In the genomic region with DNA sequence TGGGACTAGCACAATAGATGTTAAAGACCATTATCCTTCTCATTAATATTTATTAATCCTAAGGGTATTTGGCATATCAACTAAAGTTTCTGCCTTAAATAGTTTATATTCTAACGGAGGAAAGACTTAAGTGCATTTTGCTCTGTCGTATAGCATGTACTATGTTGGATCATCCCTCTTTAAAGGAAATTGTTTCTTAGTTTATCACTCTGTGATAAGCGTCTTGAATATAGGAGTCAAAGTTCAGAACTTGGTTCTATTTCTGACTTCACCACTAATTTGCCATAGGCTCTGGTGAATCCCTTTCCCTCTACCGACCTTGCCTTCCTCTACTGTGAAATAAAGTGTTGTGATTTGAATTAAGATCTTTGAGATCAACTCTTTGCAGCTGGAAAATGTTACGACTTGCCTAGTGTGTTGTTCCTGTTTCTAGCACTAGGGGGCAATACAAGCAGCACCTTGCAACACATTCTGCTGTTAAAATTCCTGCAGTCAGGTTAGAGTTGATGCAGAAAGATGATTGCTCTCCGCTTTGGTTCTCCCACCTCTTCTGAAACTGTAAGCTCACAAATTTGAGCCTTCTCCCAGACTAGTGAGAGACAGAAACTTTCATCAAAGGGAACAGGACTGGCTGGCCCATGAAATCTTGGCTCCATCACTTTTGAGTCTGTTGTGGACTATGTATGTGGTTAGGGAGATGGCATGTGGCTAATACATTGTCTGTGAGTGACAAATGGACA, we compare ENCODE assay signal across 9 cellular contexts. TPM values are rescaled to one million over a fixed set of nuclear protein-coding genes. Genes with fewer than 3 reads are reported as not detected.
A peak's percentile ranks its signal among the peaks of the same experiment; 100 is the strongest.
DNase-seq lines count a peak whose midpoint lies in the region; ATAC-seq and TF ChIP-seq lines count a peak whose summit lies in the region.
"Had no signal": no experiment of that assay in that cellular context is flagged by ENCODE, and none has a peak within 500 bp of the region (broad histone marks: within the 10 kb centered on the region; RNA-seq: fewer than 3 reads in every experiment).

No MANE protein-coding gene starts in this region.

- H3K9ac ChIP-seq in H9 (ENCODE audit: extremely low read depth, insufficient read length, low read length), result no peak overlapping the region

- H2BK5ac ChIP-seq in H9 (ENCODE audit: insufficient read length, low read length), result no peak overlapping the region

- peak; percentile 4 to 65 (median 29) for DNase-seq in CD8-positive, alpha-beta T cell
- DNase-seq in H9, result peak; percentile 63
- peak; percentile 39 for DNase-seq in NCI-H82 treated with DMSO at 0.1 percent for 48 hours (lab: John Stamatoyannopoulos, UW; ENCODE audit: unreplicated experiment)
- DNase-seq in activated T-helper 1 cell treated with anti-CD3 and anti-CD28 coated beads, Interleukin-12 subunit alpha, Interleukin-12 subunit beta, Interleukin-2, Interleukin-4 antibody, amounts not matched to agents 30 ng/mL and 10 ng/mL and 1 ng/mL, durations not matched to agents 14 hours and 24 hours and 36 hours (ENCODE audit: low spot score), result peak; percentile 11
- peak; percentile 7 to 50 for DNase-seq in foreskin keratinocyte
- DNase-seq in nucleus accumbens (lab: John Stamatoyannopoulos, UW), result peak in 37 of 56 donors; percentile 1 to 69 (median 15)

- no peak overlapping the region for H4K5ac ChIP-seq in H9 (ENCODE audit: insufficient read length, low read depth, low read length)

- H2AK5ac ChIP-seq in H9 (ENCODE audit: insufficient read length, low read length), result no peak overlapping the region

- H3T11ph ChIP-seq in H9 (ENCODE audit: low read length), result no peak overlapping the region

- H3K18ac ChIP-seq in H9 (ENCODE audit: insufficient read length, low read depth, low read length), result no peak overlapping the region

- H3K9me3 ChIP-seq in CD8-positive, alpha-beta T cell (ENCODE audit: low read length), result no peaks in the 10 kb centered on the region
- no peaks in the 10 kb centered on the region for H3K9me3 ChIP-seq in H9 (ENCODE audit: control insufficient read depth, low read depth, low read length)

- H3K23me2 ChIP-seq in H9 (ENCODE audit: insufficient read length, low read depth, low read length, poor library complexity, severe bottlenecking), result no peaks in the 10 kb centered on the region

- ATAC-seq in CD8-positive, alpha-beta T cell, result peak; percentile 59
- no peak for ATAC-seq in foreskin keratinocyte
- no peak for ATAC-seq in GM21423 (IDR thresholded peaks at IDR 0.05; ENCODE audit: unreplicated experiment)
- no peak for ATAC-seq in HG02938 (IDR thresholded peaks at IDR 0.05; ENCODE audit: unreplicated experiment)

- no peak overlapping the region for H2BK20ac ChIP-seq in H9 (ENCODE audit: low read depth, low read length, poor library complexity, severe bottlenecking)

- no peak overlapping the region for H2BK15ac ChIP-seq in H9 (ENCODE audit: low read depth, low read length)

- no peak overlapping the region for H3K27ac ChIP-seq in CD8-positive, alpha-beta T cell (ENCODE audit: low read depth, low read length)
- no peak overlapping the region for H3K27ac ChIP-seq in H9 (ENCODE audit: insufficient read length, low read depth, low read length)
- no peak overlapping the region for H3K27ac ChIP-seq in foreskin keratinocyte

- H3K4me3 Mint-ChIP-seq in CD8-positive, alpha-beta T cell, result no peak overlapping the region
- no peak overlapping the region for H3K4me3 Mint-ChIP-seq in H9
- H3K4me3 Mint-ChIP-seq in activated T-helper 1 cell treated with anti-CD3 and anti-CD28 coated beads, Interleukin-12 subunit alpha, Interleukin-12 subunit beta, Interleukin-2, Interleukin-4 antibody, amounts not matched to agents 30 ng/mL and 10 ng/mL and 1 ng/mL, durations not matched to agents 14 hours and 24 hours and 36 hours, result no peak overlapping the region
- H3K4me3 Mint-ChIP-seq: T-helper 1 cell treated with Interleukin-12 subunit alpha and Interleukin-12 subunit beta and Interleukin-4 antibody, amounts not matched to agents 30 μg/mL and 1 μg/mL, for 36 hours had no signal

- H4K20me1 ChIP-seq in H9 (ENCODE audit: control insufficient read depth, insufficient read depth, insufficient read length), result no peaks in the 10 kb centered on the region

- H2BK12ac ChIP-seq in H9 (ENCODE audit: insufficient read length, low read depth, low read length), result no peak overlapping the region

- no peaks in the 10 kb centered on the region for H3K27me3 ChIP-seq in CD8-positive, alpha-beta T cell (ENCODE audit: insufficient read depth, low read length)
- H3K27me3 ChIP-seq in H9 (ENCODE audit: insufficient read depth, low read length), result no peaks in the 10 kb centered on the region
- no peaks in the 10 kb centered on the region for H3K27me3 ChIP-seq in foreskin keratinocyte

- no peak overlapping the region for H3K4me2 ChIP-seq in H9 (ENCODE audit: insufficient read depth, insufficient read length, low read length)

- H3K27ac Mint-ChIP-seq in CD8-positive, alpha-beta T cell, result no peak overlapping the region
- H3K27ac Mint-ChIP-seq in H9, result no peak overlapping the region
- no peak overlapping the region for H3K27ac Mint-ChIP-seq in activated T-helper 1 cell treated with anti-CD3 and anti-CD28 coated beads, Interleukin-12 subunit alpha, Interleukin-12 subunit beta, Interleukin-2, Interleukin-4 antibody, amounts not matched to agents 30 ng/mL and 10 ng/mL and 1 ng/mL, durations not matched to agents 14 hours and 24 hours and 36 hours
- H3K27ac Mint-ChIP-seq: T-helper 1 cell treated with Interleukin-12 subunit alpha and Interleukin-12 subunit beta and Interleukin-4 antibody, amounts not matched to agents 30 μg/mL and 1 μg/mL, for 36 hours had no signal

- H3K79me2 ChIP-seq in H9 (ENCODE audit: insufficient read depth, low read length), result no peaks in the 10 kb centered on the region

- H3K79me1 ChIP-seq in H9 (ENCODE audit: insufficient read depth, low read depth, low read length, poor library complexity, severe bottlenecking), result no peaks in the 10 kb centered on the region

- H3K4me3 ChIP-seq in CD8-positive, alpha-beta T cell (ENCODE audit: low read depth, low read length), result no peak overlapping the region

- no peak overlapping the region for H2AFZ ChIP-seq in H9 (ENCODE audit: low read length)

- H3K9me3 Mint-ChIP-seq in CD8-positive, alpha-beta T cell, result no peaks in the 10 kb centered on the region
- no peaks in the 10 kb centered on the region for H3K9me3 Mint-ChIP-seq in H9
- no peaks in the 10 kb centered on the region for H3K9me3 Mint-ChIP-seq in activated T-helper 1 cell treated with anti-CD3 and anti-CD28 coated beads, Interleukin-12 subunit alpha, Interleukin-12 subunit beta, Interleukin-2, Interleukin-4 antibody, amounts not matched to agents 30 ng/mL and 10 ng/mL and 1 ng/mL, durations not matched to agents 14 hours and 24 hours and 36 hours
- H3K9me3 Mint-ChIP-seq: T-helper 1 cell treated with Interleukin-12 subunit alpha and Interleukin-12 subunit beta and Interleukin-4 antibody, amounts not matched to agents 30 μg/mL and 1 μg/mL, for 36 hours had no signal

- no peak overlapping the region for H4K91ac ChIP-seq in H9 (ENCODE audit: insufficient read length, low read depth, low read length)

- no peaks in the 10 kb centered on the region for H3K4me1 ChIP-seq in CD8-positive, alpha-beta T cell (ENCODE audit: insufficient read depth, low read length)
- H3K4me1 ChIP-seq in H9 (ENCODE audit: insufficient read depth, low read length) (no peaks in the 10 kb centered on the region), foreskin keratinocyte (no peaks in the 10 kb centered on the region)

- H3K27me3 Mint-ChIP-seq in CD8-positive, alpha-beta T cell (ENCODE audit: low read depth), result peaks cover 9% of the 10 kb centered on the region
- H3K27me3 Mint-ChIP-seq in H9 (ENCODE audit: low read depth), result no peaks in the 10 kb centered on the region; the same call in 1 of the 2 replicates
- H3K27me3 Mint-ChIP-seq in activated T-helper 1 cell treated with anti-CD3 and anti-CD28 coated beads, Interleukin-12 subunit alpha, Interleukin-12 subunit beta, Interleukin-2, Interleukin-4 antibody, amounts not matched to agents 30 ng/mL and 10 ng/mL and 1 ng/mL, durations not matched to agents 14 hours and 24 hours and 36 hours (ENCODE audit: insufficient read depth), result peaks cover 8% of the 10 kb centered on the region

- no CpG with 5 or more reads among the region's 6 CpGs for WGBS in H9 (ENCODE audit: extremely low coverage, insufficient read length, low lambda C conversion rate)

- peak; percentile 94 for TF ChIP-seq CTCF in CD8-positive, alpha-beta T cell (IDR thresholded peaks at IDR 0.05)
- TF ChIP-seq CTCF in H9 (conservative IDR thresholded peaks at IDR 0.05) (peak; percentile 95), foreskin keratinocyte (conservative IDR thresholded peaks at IDR 0.05) (peak; percentile 93)

- intact Hi-C loops in CD8-positive, alpha-beta T cell (cut with DNase I, micrococcal nuclease), result loop anchor here (1.0 to 5.0 kb wide), 4 partner anchors 185 to 390 kb away; no protein-coding TSS in a partner anchor
- intact Hi-C loops in activated T-helper 1 cell treated with anti-CD3 and anti-CD28 coated beads, Interleukin-12 subunit alpha, Interleukin-12 subunit beta, Interleukin-2, Interleukin-4 antibody, amounts not matched to agents 30 ng/mL and 10 ng/mL and 1 ng/mL, durations not matched to agents 14 hours and 24 hours and 36 hours (cut with micrococcal nuclease), result loop anchor here (1.0 to 2.0 kb wide), 4 partner anchors 185 to 390 kb away; no protein-coding TSS in a partner anchor

- H3K4ac ChIP-seq in H9 (ENCODE audit: low read depth, low read length), result no peak overlapping the region

- H3K56ac ChIP-seq in H9 (ENCODE audit: insufficient read length, low read depth, low read length), result no peak overlapping the region

- POLR2A ChIA-PET in CD8-positive, alpha-beta T cell (lab: Charles Lee), result interaction anchor here (1.0 kb wide), 1 partner anchor 185 kb away, joined by 3 read pairs; no protein-coding TSS in a partner anchor

- H2BK120ac ChIP-seq in H9 (ENCODE audit: low read depth, low read length, poor library complexity, severe bottlenecking), result no peak overlapping the region

- CTCF ChIA-PET in CD8-positive, alpha-beta T cell (lab: Charles Lee), result interaction anchor here (0.6 to 4.2 kb wide), 28 partner anchors 9 to 389 kb away, joined by 3 to 108 read pairs (median 4); partner anchors contain the start of gene ZNRF3

- peaks cover 3% of the 10 kb centered on the region for H3K36me3 Mint-ChIP-seq in CD8-positive, alpha-beta T cell
- H3K36me3 Mint-ChIP-seq in H9 (ENCODE audit: insufficient read depth in 1 of 3, low read depth in 3 of 3), result no peaks in the 10 kb centered on the region
- no peaks in the 10 kb centered on the region for H3K36me3 Mint-ChIP-seq in activated T-helper 1 cell treated with anti-CD3 and anti-CD28 coated beads, Interleukin-12 subunit alpha, Interleukin-12 subunit beta, Interleukin-2, Interleukin-4 antibody, amounts not matched to agents 30 ng/mL and 10 ng/mL and 1 ng/mL, durations not matched to agents 14 hours and 24 hours and 36 hours (ENCODE audit: low read depth)

- H3K14ac ChIP-seq in H9 (ENCODE audit: insufficient read depth, low read length), result no peak overlapping the region

- H3K23ac ChIP-seq in H9 (ENCODE audit: insufficient read length, low read depth, low read length), result no peak overlapping the region

- H4K8ac ChIP-seq in H9 (replicated peaks; ENCODE audit: insufficient read length, low read depth, low read length), result no peak overlapping the region

- H3K4me1 Mint-ChIP-seq in CD8-positive, alpha-beta T cell (ENCODE audit: low read depth), result no peaks in the 10 kb centered on the region
- peaks cover 5 to 6% of the 10 kb centered on the region in 2 experiments; a peak in 3 of 4 replicates for H3K4me1 Mint-ChIP-seq in H9
- no peaks in the 10 kb centered on the region for H3K4me1 Mint-ChIP-seq in activated T-helper 1 cell treated with anti-CD3 and anti-CD28 coated beads, Interleukin-12 subunit alpha, Interleukin-12 subunit beta, Interleukin-2, Interleukin-4 antibody, amounts not matched to agents 30 ng/mL and 10 ng/mL and 1 ng/mL, durations not matched to agents 14 hours and 24 hours and 36 hours (ENCODE audit: low read depth)

- no peaks in the 10 kb centered on the region for H3K36me3 ChIP-seq in CD8-positive, alpha-beta T cell (ENCODE audit: insufficient read depth, low read length)

RNA-seq across cellular contexts. Expression of gene ZNRF3, which starts 27.8 kb away (rescaled TPM):
- total RNA-seq in CD8-positive, alpha-beta T cell, result under 1 TPM; 0.49 to 0.69 TPM
- total RNA-seq in H9 (2021) (20.5 and 20.6 TPM in 2 replicates), foreskin keratinocyte (5.9 and 6.7 TPM in 2 replicates)
- total RNA-seq in activated T-helper 1 cell treated with anti-CD3 and anti-CD28 coated beads, Interleukin-12 subunit alpha, Interleukin-12 subunit beta, Interleukin-2, Interleukin-4 antibody, amounts not matched to agents 30 ng/mL and 10 ng/mL and 1 ng/mL, durations not matched to agents 14 hours and 24 hours and 36 hours, result 1.9 and 2.1 TPM in 2 replicates
- polyA plus RNA-seq in foreskin keratinocyte, result 1.6 and 2.1 TPM in 2 replicates

RNA-seq across cellular contexts. Expression of gene XBP1, which starts 55.2 kb away (rescaled TPM):
- total RNA-seq in CD8-positive, alpha-beta T cell, result 100 to 1,000 TPM; 207 to 212 TPM
- 114 and 116 TPM in 2 replicates for total RNA-seq in H9 (2021)
- total RNA-seq in activated T-helper 1 cell treated with anti-CD3 and anti-CD28 coated beads, Interleukin-12 subunit alpha, Interleukin-12 subunit beta, Interleukin-2, Interleukin-4 antibody, amounts not matched to agents 30 ng/mL and 10 ng/mL and 1 ng/mL, durations not matched to agents 14 hours and 24 hours and 36 hours, result 177 and 181 TPM in 2 replicates
- total RNA-seq in foreskin keratinocyte, result 107 and 139 TPM in 2 replicates
- polyA plus RNA-seq in foreskin keratinocyte, result 88.5 and 106 TPM in 2 replicates

Comparison
In these comparisons a context has a peak if more than half of its experiments do, and no peak if none do; other contexts are left out.
1. DNase-seq: peak in every context shown above with its lines; median percentile 63 in H9; 39 in NCI-H82 treated with DMSO at 0.1 percent for 48 hours; 29 in CD8-positive, alpha-beta T cell; 28 in foreskin keratinocyte; 15 in nucleus accumbens; 11 in activated T-helper 1 cell treated with anti-CD3 and anti-CD28 coated beads, Interleukin-12 subunit alpha, Interleukin-12 subunit beta, Interleukin-2, Interleukin-4 antibody, amounts not matched to agents 30 ng/mL and 10 ng/mL and 1 ng/mL, durations not matched to agents 14 hours and 24 hours and 36 hours.